Comparison of ENCODE assay signal across 15 cellular contexts in genomic region chr18:58196881-58197872, GRCh38.
DNase-seq lines count a peak whose midpoint lies in the region; ATAC-seq and TF ChIP-seq lines count a peak whose summit lies in the region.
"Had no signal": no experiment of that assay in that cellular context is flagged by ENCODE, and none has a peak within 500 bp of the region (broad histone marks: within the 10 kb centered on the region; RNA-seq: fewer than 3 reads in every experiment).

No MANE protein-coding gene starts in this region.

- H3K36me3 Mint-ChIP-seq in activated CD4-positive, alpha-beta T cell treated with anti-CD3 and anti-CD28 coated beads, Interleukin-2, amount 10 ng/mL, durations not matched to agents 24 days and 14 days (ENCODE audit: low read depth): no peaks in the 10 kb centered on the region

- 69 to 85% methylated on average over 12 to 13 of the region's 19 CpGs for WGBS in gastroesophageal sphincter (ENCODE audit: low coverage in 1 of 2), 2 donors
- 20 to 70% methylated on average over 19 of the region's 19 CpGs for WGBS in sigmoid colon, 2 donors

- H3K9me3 ChIP-seq in gastroesophageal sphincter: no peaks in the 10 kb centered on the region
- no peaks in the 10 kb centered on the region for H3K9me3 ChIP-seq in sigmoid colon
- H3K9me3 ChIP-seq in HAP-1: no peaks in the 10 kb centered on the region
- H3K9me3 ChIP-seq: BLaER1 treated with 17β-estradiol and CSF1 and Interleukin-3, amounts not matched to agents 10 nM and 100 nM had no signal

- no peak for TF ChIP-seq CTCF in gastroesophageal sphincter (IDR thresholded peaks at IDR 0.05)
- no peak for TF ChIP-seq CTCF in sigmoid colon (IDR thresholded peaks at IDR 0.05)

- no peak for TF ChIP-seq EP300 in gastroesophageal sphincter (IDR thresholded peaks at IDR 0.05)
- TF ChIP-seq EP300 in sigmoid colon (IDR thresholded peaks at IDR 0.05): no peak

- H3K27ac ChIP-seq in gastroesophageal sphincter (peak overlapping the region; percentile 57 to 80 (median 72)), sigmoid colon (peak overlapping the region; percentile 74 to 85 (median 80))
- H3K27ac ChIP-seq: BLaER1 treated with 17β-estradiol and CSF1 and Interleukin-3, amounts not matched to agents 10 nM and 100 nM had no signal

- no peaks in the 10 kb centered on the region for H3K36me3 ChIP-seq in gastroesophageal sphincter
- H3K36me3 ChIP-seq in sigmoid colon: no peaks in the 10 kb centered on the region
- no peaks in the 10 kb centered on the region for H3K36me3 ChIP-seq in HAP-1 (replicated peaks)
- H3K36me3 ChIP-seq: BLaER1 treated with 17β-estradiol and CSF1 and Interleukin-3, amounts not matched to agents 10 nM and 100 nM had no signal

- in situ Hi-C loops in G401 (cut with HindIII; ENCODE audit: low sequenced_read_pairs) (no loop called here), HAP-1 (cut with MboI; ENCODE audit: low sequenced_read_pairs) (loop anchor here (25.0 kb wide), 2 partner anchors 290 to 310 kb away; no protein-coding TSS in a partner anchor)

- H3K27me3 ChIP-seq in gastroesophageal sphincter (no peaks in the 10 kb centered on the region), sigmoid colon (no peaks in the 10 kb centered on the region), HAP-1 (ENCODE audit: low read depth) (peaks cover under 1% of the 10 kb centered on the region; the same call in 1 of the 2 replicates)

- TF ChIP-seq POLR2A in gastroesophageal sphincter (IDR thresholded peaks at IDR 0.05) (no peak), sigmoid colon (IDR thresholded peaks at IDR 0.05) (no peak)

- H3K27ac Mint-ChIP-seq in activated CD4-positive, alpha-beta T cell treated with anti-CD3 and anti-CD28 coated beads, Interleukin-2, amount 10 ng/mL, durations not matched to agents 24 days and 14 days: no peak overlapping the region
- H3K27ac Mint-ChIP-seq: progenitor cell of endocrine pancreas; stimulated activated naive CD8-positive, alpha-beta T cell treated with anti-CD3 and anti-CD28 coated beads, Interleukin-15, Interleukin-2, amounts not matched to agents 100 ng/mL and 50 ng/mL, for 24 hours had no signal

- intact Hi-C loops in sigmoid colon (cut with DNase I): loop anchor here (5.0 kb wide), 1 partner anchor 60 kb away; no protein-coding TSS in a partner anchor
- intact Hi-C loops in activated CD4-positive, alpha-beta T cell treated with anti-CD3 and anti-CD28 coated beads, Interleukin-2, amount 10 ng/mL, durations not matched to agents 24 days and 14 days (cut with micrococcal nuclease): no loop called here

- DNase-seq in G401 (ENCODE audit: low spot score) (peak; percentile 69), NCI-H510A (lab: John Stamatoyannopoulos, UW) (peak; percentile 27), sigmoid colon (peak; percentile 76), RKO (ENCODE audit: low spot score) (no peak), HAP-1 (ENCODE audit: low spot score in 2 of 2) (no peak)
- no peak for DNase-seq in activated CD4-positive, alpha-beta T cell treated with anti-CD3 and anti-CD28 coated beads, Interleukin-2, amount 10 ng/mL, durations not matched to agents 24 days and 14 days
- DNase-seq: activated CD8-positive, alpha-beta memory T cell treated with anti-CD3 and anti-CD28 coated beads for 24 hours; activated naive CD4-positive, alpha-beta T cell; GDM1; T1000 had no signal

- H3K4me3 ChIP-seq in gastroesophageal sphincter (peak overlapping the region in 1 of 2 donors; percentile 51), sigmoid colon (peak overlapping the region; percentile 44 to 59 (median 54)), HAP-1 (no peak overlapping the region)

- H3K4me1 Mint-ChIP-seq in activated CD4-positive, alpha-beta T cell treated with anti-CD3 and anti-CD28 coated beads, Interleukin-2, amount 10 ng/mL, durations not matched to agents 24 days and 14 days: peaks cover 4% of the 10 kb centered on the region

- H3K4me1 ChIP-seq in gastroesophageal sphincter (peaks cover 0 to 39% (median 0%) of the 10 kb centered on the region in 3 donors), sigmoid colon (peaks cover 0 to 39% (median 31%) of the 10 kb centered on the region in 4 donors), HAP-1 (peaks cover 4% of the 10 kb centered on the region)

- no peak overlapping the region for H3K4me3 Mint-ChIP-seq in activated CD4-positive, alpha-beta T cell treated with anti-CD3 and anti-CD28 coated beads, Interleukin-2, amount 10 ng/mL, durations not matched to agents 24 days and 14 days

- H3K27me3 Mint-ChIP-seq in activated CD4-positive, alpha-beta T cell treated with anti-CD3 and anti-CD28 coated beads, Interleukin-2, amount 10 ng/mL, durations not matched to agents 24 days and 14 days: peaks cover 23% of the 10 kb centered on the region

- ATAC-seq in gastroesophageal sphincter (peak; percentile 54), HG03342 (IDR thresholded peaks at IDR 0.05; ENCODE audit: unreplicated experiment) (no peak)

- H3K9me3 Mint-ChIP-seq in activated CD4-positive, alpha-beta T cell treated with anti-CD3 and anti-CD28 coated beads, Interleukin-2, amount 10 ng/mL, durations not matched to agents 24 days and 14 days: no peaks in the 10 kb centered on the region
- H3K9me3 Mint-ChIP-seq: stimulated activated naive CD8-positive, alpha-beta T cell treated with anti-CD3 and anti-CD28 coated beads, Interleukin-15, Interleukin-2, amounts not matched to agents 100 ng/mL and 50 ng/mL, for 24 hours had no signal

Comparison
In these comparisons a context has a peak if more than half of its experiments do, and no peak if none do; other contexts are left out.
1. DNase-seq: peak in G401 (single experiment), NCI-H510A (single experiment) and sigmoid colon (single experiment); none in activated CD4-positive, alpha-beta T cell treated with anti-CD3 and anti-CD28 coated beads, Interleukin-2, amount 10 ng/mL, durations not matched to agents 24 days and 14 days (single experiment), RKO (single experiment) and HAP-1 (0 of 2).